ENCODE assay signal across 17 cellular contexts in genomic region chr20:47815866-47816265, GRCh38.
"Had no signal": no experiment of that assay in that cellular context is flagged by ENCODE, and none has a peak within 500 bp of the region (broad histone marks: within the 10 kb centered on the region; RNA-seq: fewer than 3 reads in every experiment).

No MANE protein-coding gene starts in this region.

- DNase-seq: cortex of kidney; effector CD8-positive, alpha-beta T cell; heart left ventricle; hippocampal formation; kidney glomerular epithelial cell; mammary epithelial cell; natural killer cell; ovary; right cardiac atrium; stimulated activated CD4-positive, alpha-beta T cell treated with anti-CD3 and anti-CD28 coated beads, Interleukin-4, amount 100 ng/mL, for 24 hours had no signal

- H3K9me3 Mint-ChIP-seq: stimulated activated naive CD8-positive, alpha-beta T cell treated with anti-CD3 and anti-CD28 coated beads, Interleukin-15, Interleukin-2, amounts not matched to agents 100 ng/mL and 50 ng/mL, for 24 hours had no signal

- H3K4me1 Mint-ChIP-seq: natural killer cell had no signal

- H3K36me3 Mint-ChIP-seq: natural killer cell; stimulated activated memory B cell treated with anti-CD40 and anti-IgM and Interleukin-4, amounts not matched to agents 10 μg/mL and 1 μg/mL and 100 μg/mL, for 72 hours had no signal

- H3K27ac Mint-ChIP-seq: natural killer cell; progenitor cell of endocrine pancreas; stimulated activated memory B cell treated with anti-CD40 and anti-IgM and Interleukin-4, amounts not matched to agents 10 μg/mL and 1 μg/mL and 100 μg/mL, for 72 hours; stimulated activated naive CD8-positive, alpha-beta T cell treated with anti-CD3 and anti-CD28 coated beads, Interleukin-15, Interleukin-2, amounts not matched to agents 100 ng/mL and 50 ng/mL, for 24 hours had no signal

- H3K27ac ChIP-seq: dorsolateral prefrontal cortex, heart left ventricle, ovary, tibial artery had no signal

- H3K36me3 ChIP-seq: heart left ventricle, ovary, tibial artery had no signal

- ATAC-seq: heart left ventricle; natural killer cell; right cardiac atrium; stimulated activated memory B cell treated with anti-CD40 and anti-IgM and Interleukin-4, amounts not matched to agents 10 μg/mL and 1 μg/mL and 100 μg/mL, for 72 hours had no signal

- H3K4me3 ChIP-seq: dorsolateral prefrontal cortex, heart left ventricle, ovary, smooth muscle cell, tibial artery had no signal

- H3K4me3 Mint-ChIP-seq: natural killer cell; neural crest cell; stimulated activated memory B cell treated with anti-CD40 and anti-IgM and Interleukin-4, amounts not matched to agents 10 μg/mL and 1 μg/mL and 100 μg/mL, for 72 hours; stimulated activated naive CD8-positive, alpha-beta T cell treated with anti-CD3 and anti-CD28 coated beads, Interleukin-15, Interleukin-2, amounts not matched to agents 100 ng/mL and 50 ng/mL, for 24 hours had no signal

- H3K4me1 ChIP-seq: heart left ventricle, tibial artery had no signal

- H3K27me3 ChIP-seq: ovary had no signal

- H3K9me3 ChIP-seq: ovary had no signal

- H3K4me2 ChIP-seq: smooth muscle cell had no signal
